In genomic region chr7:73871163-73872011, GRCh38 we compare ENCODE assay signal across 30 cellular contexts. TPM values are rescaled to one million over a fixed set of nuclear protein-coding genes. Genes with fewer than 3 reads are reported as not detected.
DNase-seq lines count a peak whose midpoint lies in the region; ATAC-seq, FAIRE-seq and TF ChIP-seq lines count a peak whose summit lies in the region.
"Had no signal": no experiment of that assay in that cellular context is flagged by ENCODE, and none has a peak within 500 bp of the region (broad histone marks: within the 10 kb centered on the region; RNA-seq: fewer than 3 reads in every experiment).

No MANE protein-coding gene starts in this region.

- TF ChIP-seq RAD21 in A549 (conservative IDR thresholded peaks at IDR 0.05 in 1 of 2, IDR thresholded peaks at IDR 0.05 in 1 of 2) = no peak

- CTCF ChIA-PET in A549 (lab: Yijun Ruan, JAX) = interaction anchor here (1.2 to 2.3 kb wide), 3 partner anchors 10 to 529 kb away, joined by 5 to 8 read pairs (median 5); no protein-coding TSS in a partner anchor
- CTCF ChIA-PET in CD4-positive, alpha-beta T cell (lab: Charles Lee) = no interaction called here

- H3K27me3 ChIP-seq in heart left ventricle = no peaks in the 10 kb centered on the region
- H3K27me3 ChIP-seq in CD4-positive, alpha-beta T cell (ENCODE audit: control insufficient read depth, insufficient read depth, low read length) = no peaks in the 10 kb centered on the region
- H3K27me3 ChIP-seq: breast epithelium, SJSA1, spleen, thyroid gland had no signal

- no peak for TF ChIP-seq POLR2A in A549 (IDR thresholded peaks at IDR 0.05; ENCODE audit: low read length)
- no peak for TF ChIP-seq POLR2A in heart left ventricle (IDR thresholded peaks at IDR 0.05)

- no peaks in the 10 kb centered on the region for H3K4me1 Mint-ChIP-seq in CD4-positive, alpha-beta T cell (ENCODE audit: low read depth)
- H3K4me1 Mint-ChIP-seq in stimulated activated effector memory CD8-positive, alpha-beta T cell treated with anti-CD3 and anti-CD28 coated beads, Interleukin-12 subunit alpha, Interleukin-12 subunit beta, amount 100 ng/mL, for 72 hours = no peaks in the 10 kb centered on the region
- H3K4me1 Mint-ChIP-seq: activated B cell treated with CpG ODN at 0.5 μM for 24 hours, natural killer cell had no signal

- H3K9me3 ChIP-seq in A549 = no peaks in the 10 kb centered on the region
- no peaks in the 10 kb centered on the region for H3K9me3 ChIP-seq in heart left ventricle
- no peaks in the 10 kb centered on the region for H3K9me3 ChIP-seq in mucosa of descending colon
- H3K9me3 ChIP-seq in CD4-positive, alpha-beta T cell (ENCODE audit: control insufficient read depth, low read length) = no peaks in the 10 kb centered on the region
- H3K9me3 ChIP-seq: breast epithelium, SJSA1, spleen, thyroid gland had no signal

- TF ChIP-seq EP300 in A549 (IDR thresholded peaks at IDR 0.05) = no peak

- H3K27ac ChIP-seq in A549 = no peak overlapping the region; a peak in 1 of 6 replicates
- peak overlapping the region in 1 of 12 donors; percentile 9 for H3K27ac ChIP-seq in heart left ventricle
- no peak overlapping the region for H3K27ac ChIP-seq in CD4-positive, alpha-beta T cell (ENCODE audit: low read depth, low read length)
- H3K27ac ChIP-seq: epithelial cell of prostate, HL-60, KMS-11, SJSA1, spleen had no signal

- H3K27ac Mint-ChIP-seq in CD4-positive, alpha-beta T cell = no peak overlapping the region
- H3K27ac Mint-ChIP-seq in stimulated activated effector memory CD8-positive, alpha-beta T cell treated with anti-CD3 and anti-CD28 coated beads, Interleukin-12 subunit alpha, Interleukin-12 subunit beta, amount 100 ng/mL, for 72 hours = no peak overlapping the region
- H3K27ac Mint-ChIP-seq: activated B cell treated with CpG ODN at 0.5 μM for 24 hours; activated CD8-positive, alpha-beta T cell treated with anti-CD3 and anti-CD28 coated beads, Interleukin-2, amount 10 ng/mL, durations not matched to agents 7 days and 5 days; activated naive CD8-positive, alpha-beta T cell; activated T-cell treated with anti-CD3 and anti-CD28 coated beads, Interleukin-2, amount 50 U/mL, for 72 hours; CD8-positive, alpha-beta T cell; natural killer cell had no signal

- no peaks in the 10 kb centered on the region for H3K9me3 Mint-ChIP-seq in CD4-positive, alpha-beta T cell
- no peaks in the 10 kb centered on the region for H3K9me3 Mint-ChIP-seq in stimulated activated effector memory CD8-positive, alpha-beta T cell treated with anti-CD3 and anti-CD28 coated beads, Interleukin-12 subunit alpha, Interleukin-12 subunit beta, amount 100 ng/mL, for 72 hours
- H3K9me3 Mint-ChIP-seq: activated B cell treated with CpG ODN at 0.5 μM for 24 hours; activated T-cell treated with anti-CD3 and anti-CD28 coated beads, Interleukin-2, amount 50 U/mL, for 72 hours; CD8-positive, alpha-beta T cell; natural killer cell had no signal

- TF ChIP-seq CTCF in A549 (IDR thresholded peaks at IDR 0.05) (no peak), heart left ventricle (IDR thresholded peaks at IDR 0.05) (no peak), mucosa of descending colon (IDR thresholded peaks at IDR 0.05) (no peak)
- TF ChIP-seq CTCF in CD4-positive, alpha-beta T cell (IDR thresholded peaks at IDR 0.05) = no peak

- FAIRE-seq in A549 (lab: Jason Lieb, UNC) = no peak

- POLR2A ChIA-PET in A549 (lab: Yijun Ruan, JAX) = no interaction called here
- POLR2A ChIA-PET in CD4-positive, alpha-beta T cell (lab: Charles Lee) = no interaction called here

- peaks cover 10% of the 10 kb centered on the region; the same call in 2 of the 3 replicates for H3K4me1 ChIP-seq in A549
- peaks cover 0 to 33% (median 15%) of the 10 kb centered on the region in 12 donors for H3K4me1 ChIP-seq in heart left ventricle
- peaks cover 13% of the 10 kb centered on the region for H3K4me1 ChIP-seq in mucosa of descending colon (ENCODE audit: low read depth)
- H3K4me1 ChIP-seq: breast epithelium had no signal

- no peaks in the 10 kb centered on the region for H3K27me3 Mint-ChIP-seq in CD4-positive, alpha-beta T cell
- H3K27me3 Mint-ChIP-seq: activated naive CD8-positive, alpha-beta T cell had no signal

- peak; percentile 33 to 35; a peak in 5 of 6 replicates for ATAC-seq in A549
- ATAC-seq in heart left ventricle = peak in 3 of 4 donors; percentile 36 to 77 (median 38)
- ATAC-seq in mucosa of descending colon = peak; percentile 50
- no peak for ATAC-seq in CD4-positive, alpha-beta T cell (ENCODE audit: poor library complexity)
- ATAC-seq in stimulated activated effector memory CD8-positive, alpha-beta T cell treated with anti-CD3 and anti-CD28 coated beads, Interleukin-12 subunit alpha, Interleukin-12 subunit beta, amount 100 ng/mL, for 72 hours = no peak
- ATAC-seq: activated CD8-positive, alpha-beta T cell treated with anti-CD3 and anti-CD28 coated beads, Interleukin-2, amount 10 ng/mL, durations not matched to agents 7 days and 5 days; activated T-cell treated with anti-CD3 and anti-CD28 coated beads, Interleukin-2, amount 50 U/mL, for 72 hours; CD8-positive, alpha-beta T cell had no signal

- intact Hi-C loops in heart left ventricle (cut with DNase I) (no loop called here), mucosa of descending colon (cut with DNase I, micrococcal nuclease) (loop anchor here in 1 of 2 donors (10.0 kb wide), 1 partner anchor 153 kb away; the partner anchor contains the start of gene ELN)
- intact Hi-C loops in CD4-positive, alpha-beta T cell (cut with DNase I, micrococcal nuclease) = no loop called here

- no peaks in the 10 kb centered on the region for H3K36me3 Mint-ChIP-seq in CD4-positive, alpha-beta T cell (ENCODE audit: low read depth)
- no peaks in the 10 kb centered on the region for H3K36me3 Mint-ChIP-seq in stimulated activated effector memory CD8-positive, alpha-beta T cell treated with anti-CD3 and anti-CD28 coated beads, Interleukin-12 subunit alpha, Interleukin-12 subunit beta, amount 100 ng/mL, for 72 hours
- H3K36me3 Mint-ChIP-seq: activated naive CD8-positive, alpha-beta T cell; CD8-positive, alpha-beta T cell; natural killer cell had no signal

- H3K36me3 ChIP-seq in heart left ventricle (no peaks in the 10 kb centered on the region), mucosa of descending colon (ENCODE audit: low read depth) (no peaks in the 10 kb centered on the region)
- H3K36me3 ChIP-seq: breast epithelium, SJSA1, spleen, thyroid gland had no signal

- H3K4me2 ChIP-seq in A549 = no peak overlapping the region
- H3K4me2 ChIP-seq: KMS-11 had no signal

- no peak overlapping the region for H3K4me3 Mint-ChIP-seq in CD4-positive, alpha-beta T cell
- H3K4me3 Mint-ChIP-seq in stimulated activated effector memory CD8-positive, alpha-beta T cell treated with anti-CD3 and anti-CD28 coated beads, Interleukin-12 subunit alpha, Interleukin-12 subunit beta, amount 100 ng/mL, for 72 hours = no peak overlapping the region
- H3K4me3 Mint-ChIP-seq: activated B cell treated with CpG ODN at 0.5 μM for 24 hours; activated CD8-positive, alpha-beta T cell treated with anti-CD3 and anti-CD28 coated beads, Interleukin-2, amount 10 ng/mL, durations not matched to agents 7 days and 5 days; activated naive CD8-positive, alpha-beta T cell; activated T-cell treated with anti-CD3 and anti-CD28 coated beads, Interleukin-2, amount 50 U/mL, for 72 hours; CD8-positive, alpha-beta T cell; natural killer cell had no signal

- DNase-seq in A549 (ENCODE audit: low read depth in 1 of 2, low spot score in 1 of 2) (no peak), NCI-H69 (lab: John Stamatoyannopoulos, UW) (peak; percentile 37), heart left ventricle (peak in 3 of 5 donors; percentile 50 to 76 (median 73)), mucosa of descending colon (peak; percentile 52 to 59 (median 52)), HT-29 (ENCODE audit: low spot score) (no peak)
- no peak for DNase-seq in CD4-positive, alpha-beta T cell
- DNase-seq in stimulated activated effector memory CD8-positive, alpha-beta T cell treated with anti-CD3 and anti-CD28 coated beads, Interleukin-12 subunit alpha, Interleukin-12 subunit beta, amount 100 ng/mL, for 72 hours (ENCODE audit: low spot score in 2 of 2) = no peak
- DNase-seq in stimulated activated naive CD4-positive, alpha-beta T cell treated with Interleukin-2 at 50 U/mL for 16 hours (lab: John Stamatoyannopoulos, UW) = no peak
- DNase-seq: ACHN; activated B cell treated with CpG ODN at 0.5 μM for 24 hours; activated CD8-positive, alpha-beta T cell treated with anti-CD3 and anti-CD28 coated beads, Interleukin-2, amount 10 ng/mL, durations not matched to agents 7 days and 5 days; activated T-cell treated with anti-CD3 and anti-CD28 coated beads, Interleukin-2, amount 50 U/mL, for 72 hours; CD8-positive, alpha-beta T cell; dermis blood vessel endothelial cell; mesenchymal stem cell; natural killer cell; NCI-H1048; NCI-H2029 treated with DMSO at 0.1 percent for 48 hours; NCI-H510A; spleen had no signal

- H3K4me3 ChIP-seq in A549 (no peak overlapping the region), heart left ventricle (no peak overlapping the region), mucosa of descending colon (no peak overlapping the region)
- H3K4me3 ChIP-seq: breast epithelium, SJSA1, spleen, thyroid gland had no signal

- 82% methylated on average over 20 of the region's 20 CpGs for WGBS in A549 (ENCODE audit: missing lambda C conversion rate)
- 69 to 83% (median 77%) methylated on average over 19 to 20 of the region's 20 CpGs for WGBS in heart left ventricle, 4 donors

RNA-seq across cellular contexts. Expression of gene TMEM270, which starts 10.4 kb away (rescaled TPM):
- 0.16 TPM in 1 of 2 replicates, not detected in the other for polyA plus RNA-seq in A549 (2011; rRNA removed)
- polyA plus RNA-seq in A549 (2012; cell fraction: cytosol; rRNA removed) = 0.07 and 0.10 TPM in 2 replicates
- polyA plus RNA-seq in A549 (2012; cell fraction: nucleus; rRNA removed) = 0.06 and 0.17 TPM in 2 replicates
- not detected in 3 replicates for polyA plus RNA-seq in A549 (2017; fragmentation: RNase III; extraction: RNeasy Plus Mini Kit Qiagen cat#74134 plus additional on column Dnase treatment)
- not detected in 2 replicates for polyA minus RNA-seq in A549 (2011; rRNA and poly(A)+ RNA removed)
- not detected for total RNA-seq in heart left ventricle
- not detected for polyA plus RNA-seq in heart left ventricle
- not detected for total RNA-seq in mucosa of descending colon
- not detected for total RNA-seq in CD4-positive, alpha-beta T cell
- not detected in 2 replicates for total RNA-seq in HT-29 (2014; rRNA removed; shearing (Covaris generic))
- total RNA-seq: activated B cell treated with CpG ODN at 0.5 μM for 24 hours; activated CD8-positive, alpha-beta T cell treated with anti-CD3 and anti-CD28 coated beads, Interleukin-2, amount 10 ng/mL, durations not matched to agents 7 days and 5 days; activated T-cell treated with anti-CD3 and anti-CD28 coated beads, Interleukin-2, amount 50 U/mL, for 72 hours; breast epithelium; CD8-positive, alpha-beta T cell; dermis blood vessel endothelial cell; H4; natural killer cell; posterior vena cava; SJSA1; spleen; T-helper 2 cell treated with Interferon-gamma antibody and Interleukin-4, amounts not matched to agents 100 ng/mL and 5 ng/mL, for 36 hours; thyroid gland had no signal
- polyA plus RNA-seq: spleen had no signal

RNA-seq across cellular contexts. Expression of gene METTL27, which starts 29.1 kb away (rescaled TPM):
- 4.1 and 5.5 TPM in 2 replicates for polyA plus RNA-seq in A549 (2011; rRNA removed)
- 11.3 and 12.4 TPM in 2 replicates for polyA plus RNA-seq in A549 (2012; cell fraction: cytosol; rRNA removed)
- 7.8 and 11.8 TPM in 2 replicates for polyA plus RNA-seq in A549 (2012; cell fraction: nucleus; rRNA removed)
- polyA plus RNA-seq in A549 (2017; fragmentation: RNase III; extraction: RNeasy Plus Mini Kit Qiagen cat#74134 plus additional on column Dnase treatment) = 4.9 to 5.8 TPM (median 5.3 TPM) in 3 replicates
- polyA minus RNA-seq in A549 (2011; rRNA and poly(A)+ RNA removed) = 5.1 and 5.4 TPM in 2 replicates
- total RNA-seq in heart left ventricle = 1 to 10 TPM in 3 of 9 donors, under 1 TPM in 3, not detected in 3; 0.30 to 2.7 (median 0.94) TPM
- under 1 TPM in 1 of 2 donors, not detected in 1; 0.12 TPM for polyA plus RNA-seq in heart left ventricle
- total RNA-seq in mucosa of descending colon = 1 to 10 TPM; 1.6 to 4.6 (median 2.4) TPM
- total RNA-seq in CD4-positive, alpha-beta T cell = 1 to 10 TPM; 1.6 to 2.1 TPM
- 7.3 and 9.8 TPM in 2 replicates for total RNA-seq in HT-29 (2014; rRNA removed; shearing (Covaris generic))
- total RNA-seq: activated CD8-positive, alpha-beta T cell treated with anti-CD3 and anti-CD28 coated beads, Interleukin-2, amount 10 ng/mL, durations not matched to agents 7 days and 5 days; CD8-positive, alpha-beta T cell had no signal

RNA-seq across cellular contexts. Expression of gene CLDN4, which starts 40.6 kb away (rescaled TPM):
- polyA plus RNA-seq in A549 (2011; rRNA removed) (2.3 and 2.4 TPM in 2 replicates), A549 (2017; fragmentation: RNase III; extraction: RNeasy Plus Mini Kit Qiagen cat#74134 plus additional on column Dnase treatment) (1.3 to 1.5 TPM (median 1.5 TPM) in 3 replicates), heart left ventricle (under 1 TPM in 1 of 2 donors, not detected in 1; 0.12 TPM)
- polyA plus RNA-seq in A549 (2012; cell fraction: cytosol; rRNA removed) = 1.9 and 2.4 TPM in 2 replicates
- 6.1 and 6.7 TPM in 2 replicates for polyA plus RNA-seq in A549 (2012; cell fraction: nucleus; rRNA removed)
- polyA minus RNA-seq in A549 (2011; rRNA and poly(A)+ RNA removed) = 1.9 and 2.8 TPM in 2 replicates
- total RNA-seq in heart left ventricle (under 1 TPM in 1 of 9 donors, not detected in 8; 0.11 TPM), mucosa of descending colon (1,000 to 10,000 TPM in 2 of 3 donors, 100 to 1,000 TPM in 1; 450 to 1,208 (median 1,043) TPM)
- total RNA-seq in CD4-positive, alpha-beta T cell = under 1 TPM; 0.05 to 0.14 TPM
- 1,331 and 1,483 TPM in 2 replicates for total RNA-seq in HT-29 (2014; rRNA removed; shearing (Covaris generic))
- total RNA-seq: activated B cell treated with CpG ODN at 0.5 μM for 24 hours; CD8-positive, alpha-beta T cell; T-helper 2 cell treated with Interferon-gamma antibody and Interleukin-4, amounts not matched to agents 100 ng/mL and 5 ng/mL, for 36 hours had no signal

Comparison
In these comparisons a context has a peak if more than half of its experiments do, and no peak if none do; other contexts are left out.
1. ATAC-seq: peak in A549 (2 of 2), heart left ventricle (3 of 4) and mucosa of descending colon (single experiment); none in CD4-positive, alpha-beta T cell (single experiment) and stimulated activated effector memory CD8-positive, alpha-beta T cell treated with anti-CD3 and anti-CD28 coated beads, Interleukin-12 subunit alpha, Interleukin-12 subunit beta, amount 100 ng/mL, for 72 hours (single experiment).
2. DNase-seq: peak in NCI-H69 (single experiment), heart left ventricle (3 of 5) and mucosa of descending colon (3 of 3); none in A549 (0 of 2), CD4-positive, alpha-beta T cell (0 of 10), stimulated activated effector memory CD8-positive, alpha-beta T cell treated with anti-CD3 and anti-CD28 coated beads, Interleukin-12 subunit alpha, Interleukin-12 subunit beta, amount 100 ng/mL, for 72 hours (0 of 2), stimulated activated naive CD4-positive, alpha-beta T cell treated with Interleukin-2 at 50 U/mL for 16 hours (single experiment) and HT-29 (single experiment).
3. RNA of gene CLDN4, which starts 40.6 kb away (total RNA-seq): 1,331 to 1,483 TPM in HT-29 and 450 to 1,208 TPM in mucosa of descending colon; 0.05 to 0.14 TPM in CD4-positive, alpha-beta T cell and 0.11 TPM in heart left ventricle; every median in the first group is over 100 times any median in the second.